Comparison of ENCODE assay signal across 11 cellular contexts in the genomic region with DNA sequence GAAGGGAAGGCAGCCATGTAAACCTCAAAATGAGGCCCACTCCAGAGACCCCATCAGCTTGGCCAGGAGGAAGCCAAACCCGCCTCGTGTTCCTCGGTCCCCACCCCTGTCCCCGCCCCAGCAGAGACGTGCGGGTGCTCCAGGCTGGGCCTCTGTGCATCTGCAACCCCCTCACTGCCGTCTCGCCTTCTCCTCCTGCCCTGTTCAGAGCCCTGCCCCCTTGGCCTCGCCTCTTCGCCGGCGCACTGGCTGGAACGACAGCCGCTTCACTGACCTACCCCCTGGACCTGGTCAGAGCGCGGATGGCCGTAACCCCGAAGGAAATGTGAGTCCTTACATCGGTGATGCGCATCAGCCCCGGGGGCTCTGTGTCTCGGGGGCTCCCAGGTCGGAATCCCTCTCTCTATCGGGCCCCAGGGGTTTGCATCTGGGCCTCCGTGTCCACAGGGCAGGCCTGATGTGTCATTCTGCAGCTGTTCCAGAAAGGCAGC. TPM values are rescaled to one million over a fixed set of nuclear protein-coding genes. Genes with fewer than 3 reads are reported as not detected.
DNase-seq lines count a peak whose midpoint lies in the region; ATAC-seq and TF ChIP-seq lines count a peak whose summit lies in the region.
"Had no signal": no experiment of that assay in that cellular context is flagged by ENCODE, and none has a peak within 500 bp of the region (broad histone marks: within the 10 kb centered on the region; RNA-seq: fewer than 3 reads in every experiment).

No MANE protein-coding gene starts in this region.

- peak overlapping the region; percentile 83 for H3K4me3 Mint-ChIP-seq in WTC11
- peak overlapping the region; percentile 77 for H3K4me3 Mint-ChIP-seq in nephron progenitor cell
- H3K4me3 Mint-ChIP-seq in Calu3 (ENCODE audit: low read depth, unreplicated experiment): no peak overlapping the region
- H3K4me3 Mint-ChIP-seq: CD4-positive, alpha-beta T cell had no signal

- peak; percentile 10 for DNase-seq in AG20443 (ENCODE audit: low spot score)
- peak; percentile 72 for DNase-seq in WTC11 (ENCODE audit: low spot score)
- DNase-seq in foreskin fibroblast: peak; percentile 46 to 73
- DNase-seq in nephron progenitor cell: peak; percentile 72
- DNase-seq in Calu3: no peak
- DNase-seq in activated T-cell treated with anti-CD3 and anti-CD28 coated beads, Interleukin-2, amount 50 U/mL, for 48 hours: no peak
- DNase-seq: activated T-cell treated with anti-CD3 and anti-CD28 coated beads, Interleukin-2, amount 50 U/mL, for 1 hour; CD4-positive, alpha-beta T cell; NCI-H1694 had no signal

- CTCF ChIA-PET in WTC11 (lab: Charles Lee): interaction anchor here (0.8 to 2.8 kb wide), 7 partner anchors 9 to 119 kb away, joined by 3 to 13 read pairs (median 3); no protein-coding TSS in a partner anchor
- CTCF ChIA-PET in Calu3 (lab: Charles Lee): no interaction called here

- POLR2A ChIA-PET in WTC11 (lab: Charles Lee): interaction anchor here (0.7 kb wide), 1 partner anchor 324 kb away, joined by 3 read pairs; no protein-coding TSS in a partner anchor

- TF ChIP-seq CTCF in WTC11 (IDR thresholded peaks at IDR 0.05) (no peak), foreskin fibroblast (IDR thresholded peaks at IDR 0.05; ENCODE audit: low read depth, low read length) (no peak), nephron progenitor cell (IDR thresholded peaks at IDR 0.05) (no peak), Calu3 (IDR thresholded peaks at IDR 0.05; ENCODE audit: unreplicated experiment) (no peak)

- H3K27me3 Mint-ChIP-seq in WTC11 (ENCODE audit: low read depth) (peaks cover 21% of the 10 kb centered on the region), nephron progenitor cell (ENCODE audit: low read depth, poor library complexity) (peaks cover 22% of the 10 kb centered on the region), Calu3 (ENCODE audit: unreplicated experiment) (no peaks in the 10 kb centered on the region)
- H3K27me3 Mint-ChIP-seq: CD4-positive, alpha-beta T cell had no signal

- ATAC-seq in WTC11 (peak; percentile 43), GM18907 (IDR thresholded peaks at IDR 0.05; ENCODE audit: unreplicated experiment) (no peak), HG02610 (IDR thresholded peaks at IDR 0.05; ENCODE audit: unreplicated experiment) (no peak)

- H3K9me3 Mint-ChIP-seq in WTC11 (no peaks in the 10 kb centered on the region), nephron progenitor cell (no peaks in the 10 kb centered on the region), Calu3 (ENCODE audit: low read depth, unreplicated experiment) (no peaks in the 10 kb centered on the region)
- H3K9me3 Mint-ChIP-seq: CD4-positive, alpha-beta T cell had no signal

- intact Hi-C loops in Calu3 (cut with micrococcal nuclease; ENCODE audit: unreplicated experiment): no loop called here

- peak overlapping the region; percentile 31 to 58 for H3K4me3 ChIP-seq in foreskin fibroblast (ENCODE audit: low read depth in 1 of 2, low read length in 2 of 2)

- H3K4me1 Mint-ChIP-seq in WTC11: peaks cover 25% of the 10 kb centered on the region
- peaks cover 43% of the 10 kb centered on the region for H3K4me1 Mint-ChIP-seq in nephron progenitor cell
- no peaks in the 10 kb centered on the region for H3K4me1 Mint-ChIP-seq in Calu3 (ENCODE audit: low read depth, unreplicated experiment)

- no TSS peak for BruUV-seq in Calu3 (replicated peaks; lab: Mats Ljungman, UMichigan)

- H3K27ac Mint-ChIP-seq in WTC11 (peak overlapping the region; percentile 93), nephron progenitor cell (peak overlapping the region; percentile 93), Calu3 (ENCODE audit: unreplicated experiment) (no peak overlapping the region)
- H3K27ac Mint-ChIP-seq: CD4-positive, alpha-beta T cell had no signal

- H3K36me3 Mint-ChIP-seq in WTC11 (no peaks in the 10 kb centered on the region), nephron progenitor cell (ENCODE audit: low read depth) (peaks cover 11% of the 10 kb centered on the region), Calu3 (ENCODE audit: insufficient read depth, unreplicated experiment) (peaks cover 5% of the 10 kb centered on the region)

TF ChIP-seq in WTC11, 78 proteins besides CTCF, POLR2A, EP300 and RAD21:
- TF ChIP-seq, protein P1, sequence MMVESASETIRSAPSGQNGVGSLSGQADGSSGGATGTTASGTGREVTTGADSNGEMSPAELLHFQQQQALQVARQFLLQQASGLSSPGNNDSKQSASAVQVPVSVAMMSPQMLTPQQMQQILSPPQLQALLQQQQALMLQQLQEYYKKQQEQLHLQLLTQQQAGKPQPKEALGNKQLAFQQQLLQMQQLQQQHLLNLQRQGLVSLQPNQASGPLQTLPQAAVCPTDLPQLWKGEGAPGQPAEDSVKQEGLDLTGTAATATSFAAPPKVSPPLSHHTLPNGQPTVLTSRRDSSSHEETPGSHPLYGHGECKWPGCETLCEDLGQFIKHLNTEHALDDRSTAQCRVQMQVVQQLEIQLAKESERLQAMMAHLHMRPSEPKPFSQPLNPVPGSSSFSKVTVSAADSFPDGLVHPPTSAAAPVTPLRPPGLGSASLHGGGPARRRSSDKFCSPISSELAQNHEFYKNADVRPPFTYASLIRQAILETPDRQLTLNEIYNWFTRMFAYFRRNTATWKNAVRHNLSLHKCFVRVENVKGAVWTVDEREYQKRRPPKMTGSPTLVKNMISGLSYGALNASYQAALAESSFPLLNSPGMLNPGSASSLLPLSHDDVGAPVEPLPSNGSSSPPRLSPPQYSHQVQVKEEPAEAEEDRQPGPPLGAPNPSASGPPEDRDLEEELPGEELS (CRISPR knock-in tag; IDR thresholded peaks at IDR 0.05): peak; percentile 22; the same call in 1 of the 2 replicates
- TF ChIP-seq GTF2I (CRISPR knock-in tag; conservative IDR thresholded peaks at IDR 0.05): no peak

RNA-seq across cellular contexts. Expression of a gene that starts 32.2 kb away (rescaled TPM):
- total RNA-seq in WTC11 (2021): 46.0 to 53.4 TPM (median 51.8 TPM) in 3 replicates
- 24.0 and 28.9 TPM in 2 replicates for total RNA-seq in Calu3 (2022)

RNA-seq across cellular contexts. Expression of a gene that starts 42.3 kb away (rescaled TPM):
- total RNA-seq in WTC11 (2021) (8.1 to 9.2 TPM (median 8.7 TPM) in 3 replicates), Calu3 (2022) (5.7 and 7.1 TPM in 2 replicates)

Comparison
In these comparisons a context has a peak if more than half of its experiments do, and no peak if none do; other contexts are left out.
1. DNase-seq: peak in AG20443 (single experiment), WTC11 (single experiment), foreskin fibroblast (2 of 2) and nephron progenitor cell (single experiment); none in Calu3 (single experiment) and activated T-cell treated with anti-CD3 and anti-CD28 coated beads, Interleukin-2, amount 50 U/mL, for 48 hours (0 of 2).